1 cellular context compared by ENCODE assay signal in the genomic region with DNA sequence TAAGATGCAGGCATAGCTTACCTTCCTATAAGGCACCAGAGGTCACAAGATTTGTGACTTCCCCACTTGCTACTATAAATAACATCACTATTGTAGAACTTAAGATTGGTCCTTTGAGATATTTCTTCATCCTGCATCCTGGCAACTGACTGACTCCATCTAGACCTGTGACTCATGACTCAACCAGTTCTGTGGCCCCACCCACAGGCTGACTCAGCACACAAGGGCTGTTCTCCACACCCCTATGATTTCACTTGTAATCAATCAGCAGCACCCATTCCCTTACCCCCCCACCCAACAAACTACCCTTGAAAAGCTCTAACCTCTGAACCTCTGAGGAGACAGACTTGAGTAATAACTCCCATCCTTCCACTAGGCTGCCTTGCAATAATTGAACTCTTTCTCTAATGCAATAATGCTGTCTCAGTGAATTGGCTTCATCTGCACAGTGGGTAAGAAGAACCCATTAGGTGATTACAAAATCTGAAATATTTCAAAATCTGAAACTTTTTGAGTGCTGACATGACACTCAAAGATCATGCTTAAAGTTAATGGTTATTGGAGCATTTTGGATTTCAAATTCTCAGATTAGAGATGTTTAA.
TF ChIP-seq lines count a peak whose summit lies in the region.

No MANE protein-coding gene starts in this region.

TF ChIP-seq in IMR-90, 13 proteins besides CTCF, POLR2A, EP300 and RAD21:
- no peak for TF ChIP-seq CHD1 (IDR thresholded peaks at IDR 0.05; ENCODE audit: low read depth, low read length)
- TF ChIP-seq NFE2L2 (IDR thresholded peaks at IDR 0.05; ENCODE audit: low read depth, low read length) = no peak; the same call in 1 of the 2 replicates
- TF ChIP-seq, protein P1, sequence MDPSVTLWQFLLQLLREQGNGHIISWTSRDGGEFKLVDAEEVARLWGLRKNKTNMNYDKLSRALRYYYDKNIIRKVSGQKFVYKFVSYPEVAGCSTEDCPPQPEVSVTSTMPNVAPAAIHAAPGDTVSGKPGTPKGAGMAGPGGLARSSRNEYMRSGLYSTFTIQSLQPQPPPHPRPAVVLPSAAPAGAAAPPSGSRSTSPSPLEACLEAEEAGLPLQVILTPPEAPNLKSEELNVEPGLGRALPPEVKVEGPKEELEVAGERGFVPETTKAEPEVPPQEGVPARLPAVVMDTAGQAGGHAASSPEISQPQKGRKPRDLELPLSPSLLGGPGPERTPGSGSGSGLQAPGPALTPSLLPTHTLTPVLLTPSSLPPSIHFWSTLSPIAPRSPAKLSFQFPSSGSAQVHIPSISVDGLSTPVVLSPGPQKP (IDR thresholded peaks at IDR 0.05; ENCODE audit: borderline replicate concordance, low read depth, low read length) = no peak
- TF ChIP-seq, protein P2, sequence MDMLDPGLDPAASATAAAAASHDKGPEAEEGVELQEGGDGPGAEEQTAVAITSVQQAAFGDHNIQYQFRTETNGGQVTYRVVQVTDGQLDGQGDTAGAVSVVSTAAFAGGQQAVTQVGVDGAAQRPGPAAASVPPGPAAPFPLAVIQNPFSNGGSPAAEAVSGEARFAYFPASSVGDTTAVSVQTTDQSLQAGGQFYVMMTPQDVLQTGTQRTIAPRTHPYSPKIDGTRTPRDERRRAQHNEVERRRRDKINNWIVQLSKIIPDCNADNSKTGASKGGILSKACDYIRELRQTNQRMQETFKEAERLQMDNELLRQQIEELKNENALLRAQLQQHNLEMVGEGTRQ (IDR thresholded peaks at IDR 0.05; ENCODE audit: low read depth, low read length) = no peak
- no peak for TF ChIP-seq RFX5 (IDR thresholded peaks at IDR 0.05; ENCODE audit: low read depth, low read length)
- TF ChIP-seq FOS (IDR thresholded peaks at IDR 0.05; ENCODE audit: low read depth, low read length) = peak; percentile 68; the same call in 1 of the 2 replicates
- TF ChIP-seq BHLHE40 (IDR thresholded peaks at IDR 0.05; ENCODE audit: low read depth, low read length) = no peak
- no peak for TF ChIP-seq RCOR1 (IDR thresholded peaks at IDR 0.05; ENCODE audit: insufficient replicate concordance, low read length)
- no peak for TF ChIP-seq MXI1 (IDR thresholded peaks at IDR 0.05; ENCODE audit: borderline replicate concordance, low read depth, low read length)
- TF ChIP-seq CEBPB (IDR thresholded peaks at IDR 0.05; ENCODE audit: low read depth, low read length) = peak; percentile 86
- peak; percentile 74 for TF ChIP-seq MAFK (IDR thresholded peaks at IDR 0.05; ENCODE audit: low read depth, low read length)
